In the genomic region with DNA sequence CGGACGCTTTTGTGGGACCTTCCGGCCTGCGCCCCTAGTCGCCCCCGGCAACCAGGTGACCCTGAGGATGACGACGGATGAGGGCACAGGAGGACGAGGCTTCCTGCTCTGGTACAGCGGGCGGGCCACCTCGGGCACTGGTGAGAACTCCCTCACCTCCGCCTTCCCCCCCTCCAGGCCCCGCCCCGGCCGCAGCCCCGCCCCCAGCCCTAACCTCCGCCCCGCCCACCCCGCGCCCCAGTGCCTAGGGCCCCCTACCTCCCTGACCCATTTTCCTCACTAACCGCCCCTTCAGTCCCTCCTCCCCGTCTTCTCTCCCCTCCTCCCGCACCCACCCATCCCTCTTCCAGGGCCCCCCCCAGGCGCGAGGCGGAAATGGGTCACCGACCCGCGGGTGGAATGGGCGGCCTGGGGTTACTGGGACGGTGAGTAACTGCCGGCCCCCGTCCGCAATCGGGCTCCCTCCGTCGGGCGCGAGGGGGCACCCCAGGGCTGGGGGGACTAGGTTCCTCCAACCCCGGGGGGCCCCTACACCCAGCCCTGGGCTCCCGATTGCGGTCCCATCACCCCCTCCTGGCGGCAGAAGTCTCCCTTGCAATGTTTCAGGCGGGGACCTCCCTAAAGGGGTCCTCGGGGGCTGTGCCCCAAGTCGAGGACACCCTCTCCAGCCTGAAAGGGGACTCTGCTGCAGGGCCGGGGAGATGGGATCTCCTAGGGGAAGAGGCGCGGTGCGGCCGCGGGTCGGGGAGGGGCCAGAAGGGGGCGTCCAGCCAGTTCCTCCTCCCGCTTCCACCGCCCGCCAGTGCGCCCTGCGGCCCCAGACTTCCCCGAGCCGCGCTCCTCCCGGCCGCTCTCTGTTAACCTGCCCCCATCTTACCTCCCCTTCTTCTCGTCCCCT, we compare ENCODE assay signal across 1 cellular context.
A peak's percentile ranks its signal among the peaks of the same experiment; 100 is the strongest.
TF ChIP-seq lines count a peak whose summit lies in the region.

No MANE protein-coding gene starts in this region.

TF ChIP-seq in SK-N-SH, 30 proteins besides CTCF, POLR2A, EP300 and RAD21 (continued from another document):
- TF ChIP-seq RXRA (IDR thresholded peaks at IDR 0.05; ENCODE audit: borderline replicate concordance, low read depth) (peak; percentile 45; the same call in 1 of the 2 replicates), RCOR1 (IDR thresholded peaks at IDR 0.05; ENCODE audit: low read length) (no peak), GABPA (IDR thresholded peaks at IDR 0.05; ENCODE audit: low read depth) (peak; percentile 49; the same call in 1 of the 2 replicates), TAF1 (IDR thresholded peaks at IDR 0.05; ENCODE audit: borderline replicate concordance, low read depth, low read length) (peak; percentile 50; the same call in 1 of the 2 replicates), NFIC (IDR thresholded peaks at IDR 0.05; ENCODE audit: borderline replicate concordance) (no peak), TCF12 (IDR thresholded peaks at IDR 0.05) (peak; percentile 37; the same call in 1 of the 2 replicates), FOXM1 (IDR thresholded peaks at IDR 0.05; ENCODE audit: low read depth) (no peak), JUND (IDR thresholded peaks at IDR 0.05) (no peak), SMC3 (IDR thresholded peaks at IDR 0.05; ENCODE audit: low read depth, low read length) (0 out of 2 replicates have a peak, but pooled peaks have one; percentile 4), MXI1 (IDR thresholded peaks at IDR 0.05; ENCODE audit: low read depth, low read length) (0 out of 2 replicates have a peak, but pooled peaks have one; percentile 12), FOSL2 (IDR thresholded peaks at IDR 0.05; ENCODE audit: borderline replicate concordance, low read depth) (no peak), MEF2A (IDR thresholded peaks at IDR 0.05; ENCODE audit: borderline replicate concordance, low read depth) (no peak), RFX5 (IDR thresholded peaks at IDR 0.05; ENCODE audit: low read length) (no peak), YY1 (IDR thresholded peaks at IDR 0.05; ENCODE audit: low read depth) (no peak), NRF1 (IDR thresholded peaks at IDR 0.05; ENCODE audit: low read depth, low read length) (0 out of 2 replicates have a peak, but pooled peaks have one; percentile 6), GATA2 (CRISPR knock-in tag; IDR thresholded peaks at IDR 0.05) (no peak), EZH2phosphoT487 (IDR thresholded peaks at IDR 0.05; ENCODE audit: borderline replicate concordance, low read depth) (no peak), FOXJ3 (CRISPR knock-in tag; IDR thresholded peaks at IDR 0.05) (no peak), POLR2AphosphoS5 (IDR thresholded peaks at IDR 0.05; ENCODE audit: low read depth, low read length) (peak; percentile 93), CHD2 (IDR thresholded peaks at IDR 0.05; ENCODE audit: low read length, partially characterized antibody) (no peak)
- TF ChIP-seq, protein P1, sequence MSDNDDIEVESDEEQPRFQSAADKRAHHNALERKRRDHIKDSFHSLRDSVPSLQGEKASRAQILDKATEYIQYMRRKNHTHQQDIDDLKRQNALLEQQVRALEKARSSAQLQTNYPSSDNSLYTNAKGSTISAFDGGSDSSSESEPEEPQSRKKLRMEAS (IDR thresholded peaks at IDR 0.05; ENCODE audit: low read depth): peak; percentile 34; the same call in 1 of the 2 replicates
- TF ChIP-seq, protein P2, sequence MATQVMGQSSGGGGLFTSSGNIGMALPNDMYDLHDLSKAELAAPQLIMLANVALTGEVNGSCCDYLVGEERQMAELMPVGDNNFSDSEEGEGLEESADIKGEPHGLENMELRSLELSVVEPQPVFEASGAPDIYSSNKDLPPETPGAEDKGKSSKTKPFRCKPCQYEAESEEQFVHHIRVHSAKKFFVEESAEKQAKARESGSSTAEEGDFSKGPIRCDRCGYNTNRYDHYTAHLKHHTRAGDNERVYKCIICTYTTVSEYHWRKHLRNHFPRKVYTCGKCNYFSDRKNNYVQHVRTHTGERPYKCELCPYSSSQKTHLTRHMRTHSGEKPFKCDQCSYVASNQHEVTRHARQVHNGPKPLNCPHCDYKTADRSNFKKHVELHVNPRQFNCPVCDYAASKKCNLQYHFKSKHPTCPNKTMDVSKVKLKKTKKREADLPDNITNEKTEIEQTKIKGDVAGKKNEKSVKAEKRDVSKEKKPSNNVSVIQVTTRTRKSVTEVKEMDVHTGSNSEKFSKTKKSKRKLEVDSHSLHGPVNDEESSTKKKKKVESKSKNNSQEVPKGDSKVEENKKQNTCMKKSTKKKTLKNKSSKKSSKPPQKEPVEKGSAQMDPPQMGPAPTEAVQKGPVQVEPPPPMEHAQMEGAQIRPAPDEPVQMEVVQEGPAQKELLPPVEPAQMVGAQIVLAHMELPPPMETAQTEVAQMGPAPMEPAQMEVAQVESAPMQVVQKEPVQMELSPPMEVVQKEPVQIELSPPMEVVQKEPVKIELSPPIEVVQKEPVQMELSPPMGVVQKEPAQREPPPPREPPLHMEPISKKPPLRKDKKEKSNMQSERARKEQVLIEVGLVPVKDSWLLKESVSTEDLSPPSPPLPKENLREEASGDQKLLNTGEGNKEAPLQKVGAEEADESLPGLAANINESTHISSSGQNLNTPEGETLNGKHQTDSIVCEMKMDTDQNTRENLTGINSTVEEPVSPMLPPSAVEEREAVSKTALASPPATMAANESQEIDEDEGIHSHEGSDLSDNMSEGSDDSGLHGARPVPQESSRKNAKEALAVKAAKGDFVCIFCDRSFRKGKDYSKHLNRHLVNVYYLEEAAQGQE (IDR thresholded peaks at IDR 0.05; ENCODE audit: low read depth, low read length): no peak
- TF ChIP-seq, protein P3, sequence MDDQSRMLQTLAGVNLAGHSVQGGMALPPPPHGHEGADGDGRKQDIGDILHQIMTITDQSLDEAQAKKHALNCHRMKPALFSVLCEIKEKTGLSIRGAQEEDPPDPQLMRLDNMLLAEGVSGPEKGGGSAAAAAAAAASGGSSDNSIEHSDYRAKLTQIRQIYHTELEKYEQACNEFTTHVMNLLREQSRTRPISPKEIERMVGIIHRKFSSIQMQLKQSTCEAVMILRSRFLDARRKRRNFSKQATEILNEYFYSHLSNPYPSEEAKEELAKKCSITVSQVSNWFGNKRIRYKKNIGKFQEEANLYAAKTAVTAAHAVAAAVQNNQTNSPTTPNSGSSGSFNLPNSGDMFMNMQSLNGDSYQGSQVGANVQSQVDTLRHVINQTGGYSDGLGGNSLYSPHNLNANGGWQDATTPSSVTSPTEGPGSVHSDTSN (IDR thresholded peaks at IDR 0.05): 0 out of 2 replicates have a peak, but pooled peaks have one; percentile 13
- TF ChIP-seq, protein P4, sequence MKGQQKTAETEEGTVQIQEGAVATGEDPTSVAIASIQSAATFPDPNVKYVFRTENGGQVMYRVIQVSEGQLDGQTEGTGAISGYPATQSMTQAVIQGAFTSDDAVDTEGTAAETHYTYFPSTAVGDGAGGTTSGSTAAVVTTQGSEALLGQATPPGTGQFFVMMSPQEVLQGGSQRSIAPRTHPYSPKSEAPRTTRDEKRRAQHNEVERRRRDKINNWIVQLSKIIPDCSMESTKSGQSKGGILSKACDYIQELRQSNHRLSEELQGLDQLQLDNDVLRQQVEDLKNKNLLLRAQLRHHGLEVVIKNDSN (IDR thresholded peaks at IDR 0.05; ENCODE audit: borderline replicate concordance, low read depth): no peak
- TF ChIP-seq, protein P5, sequence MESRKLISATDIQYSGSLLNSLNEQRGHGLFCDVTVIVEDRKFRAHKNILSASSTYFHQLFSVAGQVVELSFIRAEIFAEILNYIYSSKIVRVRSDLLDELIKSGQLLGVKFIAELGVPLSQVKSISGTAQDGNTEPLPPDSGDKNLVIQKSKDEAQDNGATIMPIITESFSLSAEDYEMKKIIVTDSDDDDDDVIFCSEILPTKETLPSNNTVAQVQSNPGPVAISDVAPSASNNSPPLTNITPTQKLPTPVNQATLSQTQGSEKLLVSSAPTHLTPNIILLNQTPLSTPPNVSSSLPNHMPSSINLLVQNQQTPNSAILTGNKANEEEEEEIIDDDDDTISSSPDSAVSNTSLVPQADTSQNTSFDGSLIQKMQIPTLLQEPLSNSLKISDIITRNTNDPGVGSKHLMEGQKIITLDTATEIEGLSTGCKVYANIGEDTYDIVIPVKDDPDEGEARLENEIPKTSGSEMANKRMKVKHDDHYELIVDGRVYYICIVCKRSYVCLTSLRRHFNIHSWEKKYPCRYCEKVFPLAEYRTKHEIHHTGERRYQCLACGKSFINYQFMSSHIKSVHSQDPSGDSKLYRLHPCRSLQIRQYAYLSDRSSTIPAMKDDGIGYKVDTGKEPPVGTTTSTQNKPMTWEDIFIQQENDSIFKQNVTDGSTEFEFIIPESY (IDR thresholded peaks at IDR 0.05; ENCODE audit: borderline replicate concordance, low read depth): no peak
- TF ChIP-seq, protein P6, sequence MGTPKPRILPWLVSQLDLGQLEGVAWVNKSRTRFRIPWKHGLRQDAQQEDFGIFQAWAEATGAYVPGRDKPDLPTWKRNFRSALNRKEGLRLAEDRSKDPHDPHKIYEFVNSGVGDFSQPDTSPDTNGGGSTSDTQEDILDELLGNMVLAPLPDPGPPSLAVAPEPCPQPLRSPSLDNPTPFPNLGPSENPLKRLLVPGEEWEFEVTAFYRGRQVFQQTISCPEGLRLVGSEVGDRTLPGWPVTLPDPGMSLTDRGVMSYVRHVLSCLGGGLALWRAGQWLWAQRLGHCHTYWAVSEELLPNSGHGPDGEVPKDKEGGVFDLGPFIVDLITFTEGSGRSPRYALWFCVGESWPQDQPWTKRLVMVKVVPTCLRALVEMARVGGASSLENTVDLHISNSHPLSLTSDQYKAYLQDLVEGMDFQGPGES (IDR thresholded peaks at IDR 0.05; ENCODE audit: low read depth, low read length): no peak
- TF ChIP-seq, protein P7, sequence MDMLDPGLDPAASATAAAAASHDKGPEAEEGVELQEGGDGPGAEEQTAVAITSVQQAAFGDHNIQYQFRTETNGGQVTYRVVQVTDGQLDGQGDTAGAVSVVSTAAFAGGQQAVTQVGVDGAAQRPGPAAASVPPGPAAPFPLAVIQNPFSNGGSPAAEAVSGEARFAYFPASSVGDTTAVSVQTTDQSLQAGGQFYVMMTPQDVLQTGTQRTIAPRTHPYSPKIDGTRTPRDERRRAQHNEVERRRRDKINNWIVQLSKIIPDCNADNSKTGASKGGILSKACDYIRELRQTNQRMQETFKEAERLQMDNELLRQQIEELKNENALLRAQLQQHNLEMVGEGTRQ (IDR thresholded peaks at IDR 0.05; ENCODE audit: borderline replicate concordance, low read depth, low read length): no peak
